Comparison of ENCODE assay signal across 16 cellular contexts in genomic region chr9:70400107-70400892, GRCh38. TPM values are rescaled to one million over a fixed set of nuclear protein-coding genes. Genes with fewer than 3 reads are reported as not detected.
DNase-seq lines count a peak whose midpoint lies in the region; ATAC-seq, FAIRE-seq and TF ChIP-seq lines count a peak whose summit lies in the region.
"Had no signal": no experiment of that assay in that cellular context is flagged by ENCODE, and none has a peak within 500 bp of the region (broad histone marks: within the 10 kb centered on the region; RNA-seq: fewer than 3 reads in every experiment).

No MANE protein-coding gene starts in this region.

- H3K27ac ChIP-seq in transverse colon, result peak overlapping the region in 3 of 4 donors; percentile 13 to 70 (median 70)
- H3K27ac ChIP-seq: colonic mucosa, SJCRH30 had no signal

- peaks cover 77% of the 10 kb centered on the region for H3K4me1 Mint-ChIP-seq in activated naive CD4-positive, alpha-beta T cell treated with anti-CD3 and anti-CD28 coated beads, Interleukin-2, amount 50 U/mL, for 24 hours
- peaks cover 47 to 62% of the 10 kb centered on the region in 2 donors for H3K4me1 Mint-ChIP-seq in natural killer cell

- no peak for TF ChIP-seq EP300 in transverse colon (IDR thresholded peaks at IDR 0.05; ENCODE audit: low read depth)

- H3K27ac Mint-ChIP-seq in activated naive CD4-positive, alpha-beta T cell treated with anti-CD3 and anti-CD28 coated beads, Interleukin-2, amount 50 U/mL, for 24 hours, result peak overlapping the region; percentile 53
- peak overlapping the region; percentile 84 to 93 for H3K27ac Mint-ChIP-seq in natural killer cell
- H3K27ac Mint-ChIP-seq: progenitor cell of endocrine pancreas had no signal

- 86 to 100% methylated on average over 2 to 5 of the region's 5 CpGs for WGBS in transverse colon (ENCODE audit: low coverage in 1 of 2), 2 donors

- H3K9me3 Mint-ChIP-seq in activated naive CD4-positive, alpha-beta T cell treated with anti-CD3 and anti-CD28 coated beads, Interleukin-2, amount 50 U/mL, for 24 hours, result no peaks in the 10 kb centered on the region
- no peaks in the 10 kb centered on the region for H3K9me3 Mint-ChIP-seq in natural killer cell

- no peaks in the 10 kb centered on the region for H3K27me3 Mint-ChIP-seq in activated naive CD4-positive, alpha-beta T cell treated with anti-CD3 and anti-CD28 coated beads, Interleukin-2, amount 50 U/mL, for 24 hours
- H3K27me3 Mint-ChIP-seq in natural killer cell (ENCODE audit: low read depth in 2 of 2), result no peaks in the 10 kb centered on the region

- no peaks in the 10 kb centered on the region for H3K9me3 ChIP-seq in transverse colon
- H3K9me3 ChIP-seq: colonic mucosa, SJCRH30, testis had no signal

- H3K4me3 ChIP-seq in bronchial epithelial cell (ENCODE audit: low read depth, low read length) (no peak overlapping the region), transverse colon (no peak overlapping the region)
- H3K4me3 ChIP-seq: colonic mucosa, SJCRH30, testis had no signal

- in situ Hi-C loops in transverse colon (cut with MboI; ENCODE audit: low pct_ligation_motif_present in 1 of 4, low pct_unique_long_range_greater_than_20kb in 1 of 4, low sequenced_read_pairs in 3 of 4), result loop anchor here in 3 of 4 donors (10.0 kb wide), 3 partner anchors 55 to 195 kb away; no protein-coding TSS in a partner anchor

- DNase-seq in activated naive CD4-positive, alpha-beta T cell (lab: John Stamatoyannopoulos, UW), result no peak
- DNase-seq in bronchial epithelial cell (ENCODE audit: low read depth) (no peak), natural killer cell (no peak), transverse colon (no peak), D721Med (ENCODE audit: insufficient read length, low spot score) (no peak), superior temporal gyrus (ENCODE audit: extremely low spot score) (no peak)
- DNase-seq: colonic mucosa, erythroblast, GF-D8, glutamatergic neuron, NCI-H1417 treated with DMSO at 0.1 percent for 48 hours, SJCRH30, testis had no signal

- no peak for TF ChIP-seq POLR2A in transverse colon (IDR thresholded peaks at IDR 0.05)

- intact Hi-C loops in natural killer cell (cut with micrococcal nuclease) (no loop called here), transverse colon (cut with DNase I; ENCODE audit: low total_unique reads) (no loop called here)

- TF ChIP-seq CTCF in bronchial epithelial cell (IDR thresholded peaks at IDR 0.05; ENCODE audit: insufficient read depth, low read length, severe bottlenecking), result no peak
- no peak for TF ChIP-seq CTCF in natural killer cell (IDR thresholded peaks at IDR 0.05)
- no peak for TF ChIP-seq CTCF in transverse colon (IDR thresholded peaks at IDR 0.05)
- TF ChIP-seq CTCF in D721Med (IDR thresholded peaks at IDR 0.05; ENCODE audit: insufficient read depth, missing control alignments), result no peak

- FAIRE-seq in bronchial epithelial cell (lab: Jason Lieb, UNC) (peak; percentile 86), D721Med (lab: Jason Lieb, UNC) (no peak)

- H3K27me3 ChIP-seq in bronchial epithelial cell (ENCODE audit: control insufficient read depth, insufficient read depth, low read length), result no peaks in the 10 kb centered on the region
- no peaks in the 10 kb centered on the region for H3K27me3 ChIP-seq in transverse colon
- H3K27me3 ChIP-seq: colonic mucosa, SJCRH30, testis had no signal

- H3K36me3 ChIP-seq in bronchial epithelial cell (ENCODE audit: control insufficient read depth, insufficient read depth, low read length) (peaks cover 1% of the 10 kb centered on the region), transverse colon (no peaks in the 10 kb centered on the region)
- H3K36me3 ChIP-seq: colonic mucosa, SJCRH30 had no signal

- peaks cover 48 to 97% (median 65%) of the 10 kb centered on the region in 4 donors for H3K4me1 ChIP-seq in transverse colon
- H3K4me1 ChIP-seq: SJCRH30 had no signal

- H3K4me3 Mint-ChIP-seq in activated naive CD4-positive, alpha-beta T cell treated with anti-CD3 and anti-CD28 coated beads, Interleukin-2, amount 50 U/mL, for 24 hours, result peak overlapping the region; percentile 20
- H3K4me3 Mint-ChIP-seq in natural killer cell, result no peak overlapping the region

- ATAC-seq in natural killer cell, result no peak
- no peak for ATAC-seq in GM21447 (IDR thresholded peaks at IDR 0.05; ENCODE audit: unreplicated experiment)

- no peaks in the 10 kb centered on the region for H3K36me3 Mint-ChIP-seq in activated naive CD4-positive, alpha-beta T cell treated with anti-CD3 and anti-CD28 coated beads, Interleukin-2, amount 50 U/mL, for 24 hours
- no peaks in the 10 kb centered on the region for H3K36me3 Mint-ChIP-seq in natural killer cell

RNA-seq across cellular contexts. Expression of gene KLF9, which starts 14.2 kb away (rescaled TPM):
- total RNA-seq in bronchial epithelial cell, result 41.9 and 44.0 TPM in 2 replicates
- 10 to 100 TPM; 47.7 to 79.3 (median 51.2) TPM for total RNA-seq in natural killer cell
- total RNA-seq in transverse colon, result 100 to 1,000 TPM in 1 of 4 donors, 10 to 100 TPM in 3; 60.3 to 111 (median 82.9) TPM
